In the genomic region with DNA sequence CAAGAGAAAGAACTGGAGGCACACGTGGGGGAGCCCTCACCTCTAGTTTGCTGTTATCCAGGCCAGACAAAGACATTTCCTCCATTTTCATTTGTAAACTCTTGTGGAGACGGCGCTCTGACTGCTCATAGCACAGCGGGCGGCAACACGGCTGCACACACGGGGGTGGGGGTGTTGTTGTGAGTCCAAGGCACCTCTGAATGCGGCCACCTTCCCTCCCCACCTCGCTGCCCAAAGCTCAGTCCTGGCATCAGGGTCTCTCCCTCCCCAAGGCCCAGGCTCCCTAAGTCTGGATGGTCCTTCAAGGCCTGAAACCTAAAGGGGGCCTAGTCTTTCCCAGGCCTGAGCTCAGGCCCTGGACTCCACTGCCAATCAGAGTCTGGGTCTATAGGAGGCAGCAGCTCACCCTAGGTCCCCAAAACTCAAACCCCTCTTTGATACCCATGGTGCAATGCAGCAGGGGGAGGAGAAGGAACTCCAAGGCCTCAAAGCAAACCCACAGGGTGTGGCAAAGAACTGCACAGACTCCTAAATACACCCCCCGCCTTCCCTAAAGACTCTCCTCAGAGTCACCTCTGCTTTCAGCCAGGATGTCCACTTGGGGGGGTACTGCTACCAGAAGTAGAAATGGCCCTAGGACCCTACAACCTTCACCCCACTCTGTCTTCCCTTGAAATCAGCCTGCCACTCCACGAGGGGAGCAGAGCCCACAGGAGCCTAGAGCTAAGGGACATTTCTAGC, we compare ENCODE assay signal across 1 cellular context.
TF ChIP-seq lines count a peak whose summit lies in the region.

No MANE protein-coding gene starts in this region.

TF ChIP-seq in H1, 55 proteins besides CTCF, POLR2A, EP300 and RAD21:
- no peak for TF ChIP-seq BRCA1 (IDR thresholded peaks at IDR 0.05; ENCODE audit: low read depth, low read length)
- no peak for TF ChIP-seq PHF8 (conservative IDR thresholded peaks at IDR 0.05; ENCODE audit: low read depth, low read length)
- no peak for TF ChIP-seq EGR1 (IDR thresholded peaks at IDR 0.05; ENCODE audit: borderline replicate concordance, low read depth, low read length)
- no peak for TF ChIP-seq SP2 (IDR thresholded peaks at IDR 0.05; ENCODE audit: low read length)
- no peak for TF ChIP-seq CEBPB (IDR thresholded peaks at IDR 0.05; ENCODE audit: low read depth, low read length)
- TF ChIP-seq KDM5A (IDR thresholded peaks at IDR 0.05; ENCODE audit: low read length) = no peak
- TF ChIP-seq ZNF274 (IDR thresholded peaks at IDR 0.05; ENCODE audit: borderline replicate concordance, extremely low read depth, low read length) = no peak
- no peak for TF ChIP-seq HDAC2 (IDR thresholded peaks at IDR 0.05; ENCODE audit: borderline replicate concordance in 1 of 2, low read depth in 2 of 2, low read length in 2 of 2)
